In the genomic region with DNA sequence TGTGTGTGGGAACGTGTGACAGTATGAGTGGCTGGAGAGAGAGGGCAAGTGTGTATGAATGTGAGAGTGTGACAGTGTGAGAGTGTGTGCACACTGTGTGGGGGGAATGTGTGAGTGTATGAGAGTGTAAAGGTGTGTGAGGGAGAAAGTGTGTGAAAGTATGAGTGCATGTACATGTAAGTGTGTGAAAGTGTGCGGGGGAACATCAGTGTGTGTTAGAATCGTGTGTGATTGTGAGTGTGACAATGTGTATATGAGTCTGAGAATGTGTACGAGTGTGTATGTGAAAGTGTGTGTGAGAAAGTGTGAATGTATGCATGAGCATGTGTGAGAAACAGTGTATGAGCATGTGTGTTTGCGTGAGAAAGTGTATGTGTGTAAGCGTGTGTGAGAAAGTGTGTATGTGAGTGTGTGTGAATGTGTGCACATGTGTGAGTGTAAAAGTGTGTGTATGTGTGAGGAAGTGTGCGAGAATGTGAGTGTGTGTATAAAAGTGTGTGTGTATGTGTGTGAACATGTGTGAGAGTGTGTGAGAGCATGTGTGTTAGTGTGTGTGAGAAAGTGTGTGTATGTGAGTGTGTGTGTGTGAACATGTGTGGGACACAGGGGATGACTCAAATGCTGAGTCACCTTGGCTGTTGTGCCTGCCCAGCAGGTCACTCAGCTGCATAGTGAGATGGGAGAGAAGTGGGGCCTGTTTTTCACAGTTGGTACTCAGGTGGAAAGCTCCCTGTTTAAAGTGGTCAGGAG, we compare ENCODE assay signal across 18 cellular contexts.
DNase-seq lines count a peak whose midpoint lies in the region; ATAC-seq, FAIRE-seq and TF ChIP-seq lines count a peak whose summit lies in the region.
"Had no signal": no experiment of that assay in that cellular context is flagged by ENCODE, and none has a peak within 500 bp of the region (broad histone marks: within the 10 kb centered on the region; RNA-seq: fewer than 3 reads in every experiment).

No MANE protein-coding gene starts in this region.

- H4K8ac ChIP-seq in IMR-90 (ENCODE audit: low read depth in 2 of 2, low read length in 2 of 2): peak overlapping the region; percentile 65 to 99

- CTCF ChIA-PET in IMR-90 (lab: Yijun Ruan, JAX): no interaction called here

- dilution Hi-C loops in IMR-90 (cut with HindIII; ENCODE audit: low sequenced_read_pairs, unreplicated experiment): no loop called here

- POLR2A ChIA-PET in IMR-90 (lab: Charles Lee; ENCODE audit: unreplicated experiment): no interaction called here

- peak overlapping the region; percentile 95 for H2AK5ac ChIP-seq in IMR-90 (ENCODE audit: low read depth, low read length)

- peak overlapping the region; percentile 99 for H3K23ac ChIP-seq in IMR-90 (ENCODE audit: low read depth, low read length)

- TF ChIP-seq POLR2A in IMR-90 (IDR thresholded peaks at IDR 0.05; ENCODE audit: low read depth, low read length) (no peak), GM12891 (IDR thresholded peaks at IDR 0.05; ENCODE audit: low read depth, low read length) (no peak)

- no peak overlapping the region for H3K56ac ChIP-seq in IMR-90 (ENCODE audit: extremely low read depth, insufficient read depth, low read length)

- H2BK120ac ChIP-seq in IMR-90 (ENCODE audit: low read depth, low read length): peak overlapping the region; percentile 98

- H3K36me3 ChIP-seq in ACC112 (ENCODE audit: insufficient read depth, low read length) (no peaks in the 10 kb centered on the region), IMR-90 (ENCODE audit: control insufficient read depth, insufficient read depth, low read length) (no peaks in the 10 kb centered on the region), kidney epithelial cell (ENCODE audit: control insufficient read depth, insufficient read depth, low read length) (no peaks in the 10 kb centered on the region)
- H3K36me3 ChIP-seq: colonic mucosa, esophagus squamous epithelium had no signal

- H3K4ac ChIP-seq in IMR-90 (ENCODE audit: low read depth, low read length): peak overlapping the region; percentile 99

- no peaks in the 10 kb centered on the region for H4K20me1 ChIP-seq in IMR-90 (ENCODE audit: insufficient read depth, low read length)

- H3K79me1 ChIP-seq in IMR-90 (ENCODE audit: low read depth in 1 of 2, low read length in 2 of 2): peaks cover 11 to 22% of the 10 kb centered on the region in 2 experiments

- DNase-seq in IMR-90 (peak; percentile 85), choroid plexus epithelial cell (ENCODE audit: low read depth) (peak; percentile 53), kidney epithelial cell (ENCODE audit: low read depth) (peak; percentile 48), GM12891 (ENCODE audit: insufficient read length, low spot score) (no peak), LoVo (ENCODE audit: low spot score) (no peak)
- DNase-seq in stimulated activated CD4-positive, alpha-beta T cell treated with anti-CD3 and anti-CD28 coated beads, Interleukin-12 subunit alpha, Interleukin-12 subunit beta, amount 100 ng/mL, for 4 hours: no peak
- DNase-seq: activated CD4-positive, alpha-beta T cell treated with anti-CD3 and anti-CD28 coated beads, Interleukin-2, amount 50 U/mL, for 1 hour; activated naive CD8-positive, alpha-beta T cell treated with anti-CD3 and anti-CD28 coated beads for 36 hours; activated T-cell treated with anti-CD3 and anti-CD28 coated beads, Interleukin-2, amount 50 U/mL, for 24 hours; colonic mucosa; esophagus squamous epithelium; natural killer cell; NCI-H1092 treated with DMSO at 0.1 percent for 48 hours; Right ventricle myocardium superior; testis had no signal

- H3K4me1 ChIP-seq in ACC112 (ENCODE audit: control insufficient read depth, insufficient read depth, low read length, unreplicated experiment) (peaks cover 9% of the 10 kb centered on the region), IMR-90 (ENCODE audit: control insufficient read depth, insufficient read depth, low read length) (peaks cover 10% of the 10 kb centered on the region)
- H3K4me1 ChIP-seq: colonic mucosa, esophagus squamous epithelium, testis had no signal

- H3K27ac ChIP-seq in ACC112 (ENCODE audit: low read depth, low read length) (peak overlapping the region; percentile 40; the same call in 1 of the 2 replicates), IMR-90 (ENCODE audit: insufficient read depth, low read length) (no peak overlapping the region)
- H3K27ac ChIP-seq: colonic mucosa, esophagus squamous epithelium, testis had no signal

- H2BK20ac ChIP-seq in IMR-90 (ENCODE audit: low read depth, low read length): peak overlapping the region; percentile 94

- BruUV-seq in IMR-90 (replicated peaks; lab: Mats Ljungman, UMichigan): no TSS peak

- H3K27me3 ChIP-seq in ACC112 (ENCODE audit: insufficient read depth, low read length) (no peaks in the 10 kb centered on the region), IMR-90 (ENCODE audit: control insufficient read depth, insufficient read depth, low read length) (no peaks in the 10 kb centered on the region), kidney epithelial cell (ENCODE audit: control insufficient read depth, insufficient read depth, low read length) (no peaks in the 10 kb centered on the region)
- H3K27me3 ChIP-seq: colonic mucosa, testis had no signal

- peak overlapping the region; percentile 64; the same call in 1 of the 2 replicates for H3K18ac ChIP-seq in IMR-90 (ENCODE audit: low read depth, low read length)

- H2BK15ac ChIP-seq in IMR-90 (ENCODE audit: low read depth, low read length): peak overlapping the region; percentile 91

- TF ChIP-seq CTCF in IMR-90 (conservative IDR thresholded peaks at IDR 0.05; ENCODE audit: low read depth, low read length) (no peak), choroid plexus epithelial cell (conservative IDR thresholded peaks at IDR 0.05; ENCODE audit: low read depth, low read length) (no peak), kidney epithelial cell (IDR thresholded peaks at IDR 0.05; ENCODE audit: insufficient read depth, low read length, poor library complexity, severe bottlenecking) (no peak)

- H2BK5ac ChIP-seq in IMR-90 (ENCODE audit: low read depth, low read length, poor library complexity, severe bottlenecking): peak overlapping the region; percentile 82

- no peaks in the 10 kb centered on the region for H3K9me3 ChIP-seq in IMR-90 (ENCODE audit: control insufficient read depth, insufficient read depth, low read length)
- H3K9me3 ChIP-seq: colonic mucosa, esophagus squamous epithelium, testis had no signal

- no peak overlapping the region for H3K9ac ChIP-seq in IMR-90 (ENCODE audit: low read depth, low read length)

- in situ Hi-C loops in IMR-90 (cut with MboI; ENCODE audit: low sequenced_read_pairs): no loop called here

- WGBS in IMR-90 (ENCODE audit: extremely low coverage in 2 of 2, insufficient read length in 1 of 2), 2 experiments: 93 to 100% methylated on average over 6 to 7 of the region's 7 CpGs

- peak overlapping the region; percentile 98 for H4K91ac ChIP-seq in IMR-90 (ENCODE audit: insufficient read depth, low read depth, low read length)

- intact Hi-C loops in IMR-90 (cut with micrococcal nuclease): loop anchor here (10.0 kb wide), 2 partner anchors 140 to 240 kb away; no protein-coding TSS in a partner anchor

- peak overlapping the region; percentile 58 for H4K5ac ChIP-seq in IMR-90 (ENCODE audit: low read depth, low read length)

- H2AK9ac ChIP-seq in IMR-90 (replicated peaks; ENCODE audit: low read depth, low read length, poor library complexity): peak overlapping the region; percentile 87

- H3K4me3 ChIP-seq in ACC112 (ENCODE audit: low read depth, low read length): no peak overlapping the region
- H3K4me3 ChIP-seq in IMR-90 (ENCODE audit: insufficient read depth, low read depth, low read length): no peak overlapping the region
- no peak overlapping the region for H3K4me3 ChIP-seq in choroid plexus epithelial cell (ENCODE audit: low read depth, low read length)
- no peak overlapping the region for H3K4me3 ChIP-seq in kidney epithelial cell (ENCODE audit: low read depth, low read length)
- H3K4me3 ChIP-seq: colonic mucosa, esophagus squamous epithelium, lung, testis had no signal

- peaks cover 21% of the 10 kb centered on the region for H3K9me1 ChIP-seq in IMR-90 (ENCODE audit: insufficient read depth, low read length)

- no peaks in the 10 kb centered on the region for H3K79me2 ChIP-seq in ACC112 (ENCODE audit: control insufficient read depth, insufficient read depth, low read length, unreplicated experiment)

- no peak for FAIRE-seq in GM12891 (lab: Jason Lieb, UNC)

- ATAC-seq in IMR-90 (ENCODE audit: low read depth) (no peak), HG03354 (IDR thresholded peaks at IDR 0.05; ENCODE audit: poor library complexity, severe bottlenecking, unreplicated experiment) (no peak)
- ATAC-seq: natural killer cell had no signal

- H2AFZ ChIP-seq in ACC112 (ENCODE audit: low read length, unreplicated experiment) (no peak overlapping the region), IMR-90 (replicated peaks; ENCODE audit: low read length, poor library complexity) (peak overlapping the region; percentile 67)

- H3K14ac ChIP-seq in IMR-90 (replicated peaks; ENCODE audit: low read depth, low read length): peak overlapping the region; percentile 99

- TF ChIP-seq RAD21 in IMR-90 (IDR thresholded peaks at IDR 0.05; ENCODE audit: low read length): no peak

- no peak overlapping the region; the same call in 1 of the 2 replicates for H3K4me2 ChIP-seq in IMR-90 (ENCODE audit: low read depth, low read length)

TF ChIP-seq in IMR-90, 13 proteins besides CTCF, POLR2A, EP300 and RAD21 (continues in another document):
- TF ChIP-seq, protein P1, sequence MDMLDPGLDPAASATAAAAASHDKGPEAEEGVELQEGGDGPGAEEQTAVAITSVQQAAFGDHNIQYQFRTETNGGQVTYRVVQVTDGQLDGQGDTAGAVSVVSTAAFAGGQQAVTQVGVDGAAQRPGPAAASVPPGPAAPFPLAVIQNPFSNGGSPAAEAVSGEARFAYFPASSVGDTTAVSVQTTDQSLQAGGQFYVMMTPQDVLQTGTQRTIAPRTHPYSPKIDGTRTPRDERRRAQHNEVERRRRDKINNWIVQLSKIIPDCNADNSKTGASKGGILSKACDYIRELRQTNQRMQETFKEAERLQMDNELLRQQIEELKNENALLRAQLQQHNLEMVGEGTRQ (IDR thresholded peaks at IDR 0.05; ENCODE audit: low read depth, low read length): no peak
- no peak for TF ChIP-seq BHLHE40 (IDR thresholded peaks at IDR 0.05; ENCODE audit: low read depth, low read length)
- TF ChIP-seq SMC3 (IDR thresholded peaks at IDR 0.05; ENCODE audit: low read depth, low read length): no peak

TF ChIP-seq in GM12891, 5 proteins besides CTCF, POLR2A, EP300 and RAD21:
- TF ChIP-seq TAF1 (IDR thresholded peaks at IDR 0.05; ENCODE audit: low read depth, low read length) (no peak), POLR2AphosphoS5 (IDR thresholded peaks at IDR 0.05; ENCODE audit: low read depth, low read length) (no peak), SPI1 (IDR thresholded peaks at IDR 0.05; ENCODE audit: low read depth, low read length) (no peak), POU2F2 (IDR thresholded peaks at IDR 0.05; ENCODE audit: low read depth, low read length) (no peak), PAX5 (IDR thresholded peaks at IDR 0.05; ENCODE audit: insufficient read depth, low read length, severe bottlenecking) (no peak)
TF ChIP-seq in GM12891: peak in this region for 0.

Comparison
In these comparisons a context has a peak if more than half of its experiments do, and no peak if none do; other contexts are left out.
1. DNase-seq: peak in IMR-90 (single experiment), choroid plexus epithelial cell (single experiment) and kidney epithelial cell (single experiment); none in GM12891 (single experiment), stimulated activated CD4-positive, alpha-beta T cell treated with anti-CD3 and anti-CD28 coated beads, Interleukin-12 subunit alpha, Interleukin-12 subunit beta, amount 100 ng/mL, for 4 hours (single experiment) and LoVo (single experiment).